Comparison of ENCODE assay signal across 8 cellular contexts in the genomic region with DNA sequence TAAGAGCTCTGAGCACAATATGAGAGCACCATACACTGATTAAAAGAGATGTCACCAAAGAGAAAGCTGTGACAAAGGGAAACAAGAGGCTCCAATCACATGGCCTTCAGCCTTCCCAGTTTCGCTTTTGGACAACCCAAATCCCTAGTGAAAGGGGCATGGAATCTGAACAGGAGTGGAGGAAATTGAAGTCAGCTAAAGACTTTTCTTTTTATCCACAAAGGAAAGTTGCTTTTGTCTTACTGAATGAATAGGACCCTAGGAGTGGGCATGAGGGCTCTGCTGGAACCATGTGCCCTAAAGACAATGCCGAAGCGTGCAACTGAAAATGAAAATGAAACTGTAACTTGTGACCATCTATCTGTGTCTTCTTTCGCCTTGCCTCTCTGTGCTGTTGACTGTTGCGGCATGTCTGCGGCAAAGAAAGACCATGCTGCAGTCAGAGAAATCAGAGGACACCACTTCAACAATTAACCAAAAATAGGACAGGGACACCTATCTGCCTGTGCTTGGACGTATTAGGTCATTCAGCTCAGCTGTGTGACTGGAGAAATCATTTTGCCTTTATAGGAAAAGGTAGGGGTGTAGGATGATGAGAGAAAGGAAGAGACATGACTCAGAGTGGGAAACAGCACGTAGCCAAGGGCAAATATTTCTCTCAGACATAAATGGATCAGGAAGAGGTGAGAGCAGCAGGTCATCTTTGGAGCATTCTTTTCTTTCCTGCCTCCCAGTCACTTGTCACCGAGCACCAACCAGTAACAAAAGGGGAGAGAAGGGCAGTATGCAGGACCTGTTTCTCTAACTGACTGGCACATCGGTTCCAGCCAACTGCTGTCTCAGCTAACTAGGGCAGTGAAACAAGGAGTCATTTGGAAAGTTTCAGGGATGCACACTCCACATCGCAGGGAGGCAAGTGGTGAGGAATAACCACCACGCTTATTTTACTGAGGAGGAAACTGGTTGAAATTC. TPM values are rescaled to one million over a fixed set of nuclear protein-coding genes. Genes with fewer than 3 reads are reported as not detected.
A peak's percentile ranks its signal among the peaks of the same experiment; 100 is the strongest.
DNase-seq lines count a peak whose midpoint lies in the region; ATAC-seq and TF ChIP-seq lines count a peak whose summit lies in the region.

No MANE protein-coding gene starts in this region.

- intact Hi-C loops in Calu3 (cut with micrococcal nuclease; ENCODE audit: unreplicated experiment), result no loop called here

- H3K27me3 Mint-ChIP-seq in Calu3 (ENCODE audit: unreplicated experiment) (no peaks in the 10 kb centered on the region), endothelial cell (ENCODE audit: unreplicated experiment) (no peaks in the 10 kb centered on the region)

- peak overlapping the region; percentile 78 for H3K27ac ChIP-seq in osteoblast (ENCODE audit: low read depth, low read length)

- no peak for DNase-seq in Calu3
- peak; percentile 91 for DNase-seq in RPMI7951 (ENCODE audit: low read depth)
- DNase-seq in endothelial cell (ENCODE audit: low spot score), result no peak
- DNase-seq in osteoblast (ENCODE audit: insufficient read length, low spot score, missing footprints), result no peak
- no peak for DNase-seq in GOT3 (lab: John Stamatoyannopoulos, UW)
- DNase-seq in NCI-H1048 (lab: John Stamatoyannopoulos, UW), result no peak

- CTCF ChIA-PET in Calu3 (lab: Charles Lee), result interaction anchor here (1.9 kb wide), 1 partner anchor 10 kb away, joined by 10 read pairs; no protein-coding TSS in a partner anchor

- H3K4me2 ChIP-seq in osteoblast (ENCODE audit: insufficient read depth, low read length), result peak overlapping the region; percentile 87

- H3K9me3 ChIP-seq in osteoblast (ENCODE audit: low read depth, low read length), result no peaks in the 10 kb centered on the region

- H3K27me3 ChIP-seq in osteoblast (ENCODE audit: insufficient read depth, low read length), result no peaks in the 10 kb centered on the region

- peak overlapping the region; percentile 70 for H3K4me3 ChIP-seq in osteoblast (ENCODE audit: insufficient read depth, low read length)

- H3K4me3 Mint-ChIP-seq in Calu3 (ENCODE audit: low read depth, unreplicated experiment) (peak overlapping the region; percentile 71), endothelial cell (ENCODE audit: unreplicated experiment) (no peak overlapping the region)

- H3K79me2 ChIP-seq in osteoblast (ENCODE audit: insufficient read depth, low read length), result no peaks in the 10 kb centered on the region

- H2AFZ ChIP-seq in osteoblast (ENCODE audit: low read length), result peak overlapping the region; percentile 86

- TF ChIP-seq CTCF in Calu3 (IDR thresholded peaks at IDR 0.05; ENCODE audit: unreplicated experiment) (no peak), endothelial cell (IDR thresholded peaks at IDR 0.05; ENCODE audit: unreplicated experiment) (no peak), osteoblast (IDR thresholded peaks at IDR 0.05; ENCODE audit: extremely low read depth, low read depth, low read length) (no peak)

- BruUV-seq in Calu3 (replicated peaks; lab: Mats Ljungman, UMichigan), result no TSS peak

- peaks cover 27% of the 10 kb centered on the region for H3K4me1 ChIP-seq in osteoblast (ENCODE audit: insufficient read depth, low read length)

- ATAC-seq in GM19351 (IDR thresholded peaks at IDR 0.05; ENCODE audit: unreplicated experiment) (peak; percentile 99), HG03280 (IDR thresholded peaks at IDR 0.05; ENCODE audit: unreplicated experiment) (peak; percentile 100)

- H3K9me3 Mint-ChIP-seq in Calu3 (ENCODE audit: low read depth, unreplicated experiment) (no peaks in the 10 kb centered on the region), endothelial cell (ENCODE audit: unreplicated experiment) (no peaks in the 10 kb centered on the region)

- H3K4me1 Mint-ChIP-seq in Calu3 (ENCODE audit: low read depth, unreplicated experiment) (peaks cover 38% of the 10 kb centered on the region), endothelial cell (ENCODE audit: unreplicated experiment) (peaks cover 16% of the 10 kb centered on the region)

- H3K36me3 Mint-ChIP-seq in Calu3 (ENCODE audit: insufficient read depth, unreplicated experiment) (peaks cover 6% of the 10 kb centered on the region), endothelial cell (ENCODE audit: low read depth, unreplicated experiment) (no peaks in the 10 kb centered on the region)

- no peaks in the 10 kb centered on the region for H4K20me1 ChIP-seq in osteoblast (ENCODE audit: insufficient read depth, low read length)

- peaks cover 13% of the 10 kb centered on the region for H3K36me3 ChIP-seq in osteoblast (ENCODE audit: insufficient read depth, low read length)

- H3K27ac Mint-ChIP-seq in Calu3 (ENCODE audit: unreplicated experiment) (peak overlapping the region; percentile 57), endothelial cell (ENCODE audit: unreplicated experiment) (peak overlapping the region; percentile 33)

RNA-seq across cellular contexts. Expression of a gene that starts 12.3 kb away (rescaled TPM):
- 74.7 and 76.4 TPM in 2 replicates for total RNA-seq in Calu3 (2022)
- 74.9 and 109 TPM in 2 replicates for total RNA-seq in RPMI7951 (2014; rRNA removed; shearing (Covaris generic))
- total RNA-seq in endothelial cell (ENCODE audit: unreplicated experiment), result 35.5 TPM
- 62.8 and 67.3 TPM in 2 replicates for total RNA-seq in osteoblast

RNA-seq across cellular contexts. Expression of a gene that starts 13.0 kb away (rescaled TPM):
- total RNA-seq in Calu3 (2022), result 13.3 and 15.9 TPM in 2 replicates
- 250 and 313 TPM in 2 replicates for total RNA-seq in RPMI7951 (2014; rRNA removed; shearing (Covaris generic))
- total RNA-seq in endothelial cell (ENCODE audit: unreplicated experiment), result 48.2 TPM
- total RNA-seq in osteoblast, result 291 and 337 TPM in 2 replicates
